ENCODE assay signal across 8 cellular contexts in the genomic region with DNA sequence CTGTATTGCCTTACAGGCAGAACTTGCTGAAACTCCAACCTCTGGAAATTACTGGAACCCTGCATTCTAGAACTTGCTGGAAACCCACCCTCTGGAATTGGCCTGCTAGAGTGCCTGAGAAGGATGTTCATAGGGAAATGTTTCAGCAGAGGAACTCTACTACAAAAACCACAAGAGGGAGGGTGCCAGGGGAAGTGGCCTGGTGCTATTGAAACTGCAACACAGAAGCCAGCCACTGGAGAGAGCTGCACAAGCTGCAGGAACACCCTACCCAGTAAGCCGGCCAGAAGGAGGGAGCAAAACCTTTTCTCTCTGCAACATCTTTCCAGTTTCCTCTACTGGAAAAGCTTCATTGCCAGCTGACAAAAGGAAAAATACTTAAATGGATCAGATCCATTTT. TPM values are rescaled to one million over a fixed set of nuclear protein-coding genes. Genes with fewer than 3 reads are reported as not detected.
A peak's percentile ranks its signal among the peaks of the same experiment; 100 is the strongest.
DNase-seq lines count a peak whose midpoint lies in the region.

No MANE protein-coding gene starts in this region.

- H3K4me1 Mint-ChIP-seq in activated T-helper 1 cell treated with anti-CD3 and anti-CD28 coated beads, Interleukin-12 subunit alpha, Interleukin-12 subunit beta, Interleukin-2, Interleukin-4 antibody, amounts not matched to agents 30 ng/mL and 10 ng/mL and 1 ng/mL, durations not matched to agents 14 hours and 24 hours and 36 hours (ENCODE audit: low read depth): peaks cover 11% of the 10 kb centered on the region

- H3K9me3 Mint-ChIP-seq in activated T-helper 1 cell treated with anti-CD3 and anti-CD28 coated beads, Interleukin-12 subunit alpha, Interleukin-12 subunit beta, Interleukin-2, Interleukin-4 antibody, amounts not matched to agents 30 ng/mL and 10 ng/mL and 1 ng/mL, durations not matched to agents 14 hours and 24 hours and 36 hours: no peaks in the 10 kb centered on the region

- intact Hi-C loops in activated T-helper 1 cell treated with anti-CD3 and anti-CD28 coated beads, Interleukin-12 subunit alpha, Interleukin-12 subunit beta, Interleukin-2, Interleukin-4 antibody, amounts not matched to agents 30 ng/mL and 10 ng/mL and 1 ng/mL, durations not matched to agents 14 hours and 24 hours and 36 hours (cut with micrococcal nuclease): no loop called here

- DNase-seq in NCI-H510A (lab: John Stamatoyannopoulos, UW) (peak; percentile 2), NCI-H510A treated with DMSO at 0.1 percent for 48 hours (lab: John Stamatoyannopoulos, UW) (no peak), H7 (peak; percentile 35), MV-4-11 (lab: John Stamatoyannopoulos, UW) (peak; percentile 79), iris pigment epithelial cell (ENCODE audit: low read depth) (peak; percentile 45), NCI-H146 treated with DMSO at 0.1 percent for 48 hours (lab: John Stamatoyannopoulos, UW; ENCODE audit: unreplicated experiment) (no peak), occipital lobe (lab: John Stamatoyannopoulos, UW) (no peak)
- DNase-seq in activated T-helper 1 cell treated with anti-CD3 and anti-CD28 coated beads, Interleukin-12 subunit alpha, Interleukin-12 subunit beta, Interleukin-2, Interleukin-4 antibody, amounts not matched to agents 30 ng/mL and 10 ng/mL and 1 ng/mL, durations not matched to agents 14 hours and 24 hours and 36 hours (ENCODE audit: low spot score): peak; percentile 1

- no peak overlapping the region for H3K4me3 Mint-ChIP-seq in activated T-helper 1 cell treated with anti-CD3 and anti-CD28 coated beads, Interleukin-12 subunit alpha, Interleukin-12 subunit beta, Interleukin-2, Interleukin-4 antibody, amounts not matched to agents 30 ng/mL and 10 ng/mL and 1 ng/mL, durations not matched to agents 14 hours and 24 hours and 36 hours

- no peaks in the 10 kb centered on the region for H3K36me3 Mint-ChIP-seq in activated T-helper 1 cell treated with anti-CD3 and anti-CD28 coated beads, Interleukin-12 subunit alpha, Interleukin-12 subunit beta, Interleukin-2, Interleukin-4 antibody, amounts not matched to agents 30 ng/mL and 10 ng/mL and 1 ng/mL, durations not matched to agents 14 hours and 24 hours and 36 hours (ENCODE audit: low read depth)

- no peak overlapping the region for H3K27ac Mint-ChIP-seq in activated T-helper 1 cell treated with anti-CD3 and anti-CD28 coated beads, Interleukin-12 subunit alpha, Interleukin-12 subunit beta, Interleukin-2, Interleukin-4 antibody, amounts not matched to agents 30 ng/mL and 10 ng/mL and 1 ng/mL, durations not matched to agents 14 hours and 24 hours and 36 hours

- H3K36me3 ChIP-seq in H7 (replicated peaks; ENCODE audit: control insufficient read depth, insufficient read depth, low read length): no peaks in the 10 kb centered on the region

- H3K4me3 ChIP-seq in H7 (ENCODE audit: insufficient read depth, low read depth, low read length): no peak overlapping the region

- H3K27me3 Mint-ChIP-seq in activated T-helper 1 cell treated with anti-CD3 and anti-CD28 coated beads, Interleukin-12 subunit alpha, Interleukin-12 subunit beta, Interleukin-2, Interleukin-4 antibody, amounts not matched to agents 30 ng/mL and 10 ng/mL and 1 ng/mL, durations not matched to agents 14 hours and 24 hours and 36 hours (ENCODE audit: insufficient read depth): peaks cover 3% of the 10 kb centered on the region

- H3K27me3 ChIP-seq in H7 (ENCODE audit: control insufficient read depth, insufficient read depth, low read length): no peaks in the 10 kb centered on the region

RNA-seq across cellular contexts. Expression of a gene that starts 2.5 kb away (rescaled TPM):
- 8.0 and 19.5 TPM in 2 replicates for total RNA-seq in H7 (2014; rRNA removed; shearing (Covaris generic))
- total RNA-seq in activated T-helper 1 cell treated with anti-CD3 and anti-CD28 coated beads, Interleukin-12 subunit alpha, Interleukin-12 subunit beta, Interleukin-2, Interleukin-4 antibody, amounts not matched to agents 30 ng/mL and 10 ng/mL and 1 ng/mL, durations not matched to agents 14 hours and 24 hours and 36 hours: 20.6 and 21.2 TPM in 2 replicates
- 43.5 TPM for total RNA-seq in occipital lobe

Comparison
In these comparisons a context has a peak if more than half of its experiments do, and no peak if none do; other contexts are left out.
1. DNase-seq: peak in NCI-H510A (single experiment), H7 (single experiment), MV-4-11 (single experiment), activated T-helper 1 cell treated with anti-CD3 and anti-CD28 coated beads, Interleukin-12 subunit alpha, Interleukin-12 subunit beta, Interleukin-2, Interleukin-4 antibody, amounts not matched to agents 30 ng/mL and 10 ng/mL and 1 ng/mL, durations not matched to agents 14 hours and 24 hours and 36 hours (single experiment) and iris pigment epithelial cell (single experiment); none in NCI-H510A treated with DMSO at 0.1 percent for 48 hours (single experiment), NCI-H146 treated with DMSO at 0.1 percent for 48 hours (single experiment) and occipital lobe (single experiment).